ENCODE assay signal across 14 cellular contexts in the genomic region with DNA sequence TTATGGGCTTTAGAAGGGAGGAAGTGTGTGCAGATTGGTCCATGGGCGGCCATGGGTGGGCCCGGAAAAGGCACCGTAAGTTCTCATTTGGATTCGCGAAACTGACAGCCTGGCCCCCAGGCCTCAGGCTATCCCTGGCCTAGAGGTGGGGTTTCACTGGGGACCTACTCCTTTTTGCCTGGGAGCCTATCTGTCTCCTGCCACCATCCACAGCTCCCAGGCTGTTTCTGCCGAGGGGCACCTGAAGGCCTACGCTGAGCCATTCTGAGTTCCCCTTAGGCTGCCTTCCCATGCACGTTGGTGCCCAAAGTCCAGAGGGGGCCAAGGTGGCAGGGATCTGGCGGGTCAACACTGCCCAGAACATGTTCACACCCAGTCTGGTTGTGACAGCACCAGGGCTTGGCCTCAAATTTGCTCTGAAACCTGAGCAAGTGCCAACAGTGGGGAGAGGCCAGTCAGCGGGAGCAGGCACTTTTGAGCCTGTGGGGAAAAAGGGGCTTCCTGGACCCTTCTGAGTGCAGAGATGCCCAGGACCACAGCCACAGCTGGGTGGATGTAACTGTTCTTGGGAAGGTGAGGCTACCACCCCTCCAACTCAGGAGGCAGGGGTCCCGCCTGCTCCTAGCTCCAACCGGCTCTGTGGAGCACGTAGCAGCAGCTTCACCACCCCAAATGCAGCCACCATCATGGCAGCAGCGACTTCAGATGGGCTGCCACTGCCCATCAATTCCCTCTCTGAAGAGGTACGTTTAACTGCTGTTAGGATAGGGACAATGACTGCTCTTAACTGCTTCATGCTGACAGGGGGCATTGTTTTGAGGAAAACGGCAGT.
DNase-seq lines count a peak whose midpoint lies in the region; ATAC-seq and TF ChIP-seq lines count a peak whose summit lies in the region.
"Had no signal": no experiment of that assay in that cellular context is flagged by ENCODE, and none has a peak within 500 bp of the region (broad histone marks: within the 10 kb centered on the region; RNA-seq: fewer than 3 reads in every experiment).

No MANE protein-coding gene starts in this region.

- no peaks in the 10 kb centered on the region for H3K4me1 Mint-ChIP-seq in WTC11
- H3K4me1 Mint-ChIP-seq: GM23338 had no signal

- DNase-seq in activated T-cell treated with anti-CD3 and anti-CD28 coated beads, Interleukin-2, amount 50 U/mL, for 1 hour, result peak; percentile 13
- DNase-seq in activated T-cell treated with anti-CD3 and anti-CD28 coated beads for 4 hours (no peak), WTC11 (ENCODE audit: low spot score) (no peak), posterior vena cava (ENCODE audit: low spot score) (peak; percentile 72), inferior parietal cortex (ENCODE audit: extremely low spot score) (no peak)
- DNase-seq in activated naive CD4-positive, alpha-beta T cell treated with anti-CD3 and anti-CD28 coated beads, Interleukin-2, amount 50 U/mL, for 16 hours, result no peak
- DNase-seq in activated effector memory CD4-positive, alpha-beta T cell treated with anti-CD3 and anti-CD28 coated beads, Interleukin-2, amount 50 U/mL, for 16 hours, result no peak
- DNase-seq: AML-193; Caco-2; CD4-positive, alpha-beta T cell; HFFc6 had no signal

- no peaks in the 10 kb centered on the region; the same call in 1 of the 2 replicates for H3K27me3 Mint-ChIP-seq in WTC11 (ENCODE audit: low read depth)
- H3K27me3 Mint-ChIP-seq: CD4-positive, alpha-beta T cell had no signal

- H3K4me3 Mint-ChIP-seq in WTC11, result no peak overlapping the region
- H3K4me3 Mint-ChIP-seq: CD4-positive, alpha-beta T cell; GM23338; HFFc6 had no signal

- POLR2A ChIA-PET in WTC11 (lab: Charles Lee), result no interaction called here

- H3K9me3 Mint-ChIP-seq in WTC11, result peaks cover 39% of the 10 kb centered on the region

- peaks cover 24% of the 10 kb centered on the region for H3K36me3 Mint-ChIP-seq in WTC11

- CTCF ChIA-PET in WTC11 (lab: Charles Lee), result no interaction called here

- intact Hi-C loops in posterior vena cava (cut with DNase I), result no loop called here

- TF ChIP-seq CTCF in WTC11 (IDR thresholded peaks at IDR 0.05), result no peak

- ATAC-seq in WTC11, result peak; percentile 22; the same call in 1 of the 2 replicates
- ATAC-seq: A549, GM23338, HCT116 had no signal

- H3K27ac Mint-ChIP-seq in WTC11, result no peak overlapping the region
- H3K27ac Mint-ChIP-seq: CD4-positive, alpha-beta T cell; GM23338; HFFc6 had no signal

TF ChIP-seq in WTC11, 78 proteins besides CTCF, POLR2A, EP300 and RAD21:
- TF ChIP-seq, protein P1, sequence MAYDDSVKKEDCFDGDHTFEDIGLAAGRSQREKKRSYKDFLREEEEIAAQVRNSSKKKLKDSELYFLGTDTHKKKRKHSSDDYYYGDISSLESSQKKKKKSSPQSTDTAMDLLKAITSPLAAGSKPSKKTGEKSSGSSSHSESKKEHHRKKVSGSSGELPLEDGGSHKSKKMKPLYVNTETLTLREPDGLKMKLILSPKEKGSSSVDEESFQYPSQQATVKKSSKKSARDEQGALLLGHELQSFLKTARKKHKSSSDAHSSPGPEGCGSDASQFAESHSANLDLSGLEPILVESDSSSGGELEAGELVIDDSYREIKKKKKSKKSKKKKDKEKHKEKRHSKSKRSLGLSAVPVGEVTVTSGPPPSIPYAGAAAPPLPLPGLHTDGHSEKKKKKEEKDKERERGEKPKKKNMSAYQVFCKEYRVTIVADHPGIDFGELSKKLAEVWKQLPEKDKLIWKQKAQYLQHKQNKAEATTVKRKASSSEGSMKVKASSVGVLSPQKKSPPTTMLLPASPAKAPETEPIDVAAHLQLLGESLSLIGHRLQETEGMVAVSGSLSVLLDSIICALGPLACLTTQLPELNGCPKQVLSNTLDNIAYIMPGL (CRISPR knock-in tag; IDR thresholded peaks at IDR 0.05), result no peak
- TF ChIP-seq NR2C2 (CRISPR knock-in tag; IDR thresholded peaks at IDR 0.05) (no peak), MXD4 (CRISPR knock-in tag; IDR thresholded peaks at IDR 0.05; ENCODE audit: borderline replicate concordance) (no peak)
- TF ChIP-seq, protein P2, sequence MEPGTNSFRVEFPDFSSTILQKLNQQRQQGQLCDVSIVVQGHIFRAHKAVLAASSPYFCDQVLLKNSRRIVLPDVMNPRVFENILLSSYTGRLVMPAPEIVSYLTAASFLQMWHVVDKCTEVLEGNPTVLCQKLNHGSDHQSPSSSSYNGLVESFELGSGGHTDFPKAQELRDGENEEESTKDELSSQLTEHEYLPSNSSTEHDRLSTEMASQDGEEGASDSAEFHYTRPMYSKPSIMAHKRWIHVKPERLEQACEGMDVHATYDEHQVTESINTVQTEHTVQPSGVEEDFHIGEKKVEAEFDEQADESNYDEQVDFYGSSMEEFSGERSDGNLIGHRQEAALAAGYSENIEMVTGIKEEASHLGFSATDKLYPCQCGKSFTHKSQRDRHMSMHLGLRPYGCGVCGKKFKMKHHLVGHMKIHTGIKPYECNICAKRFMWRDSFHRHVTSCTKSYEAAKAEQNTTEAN (CRISPR knock-in tag; IDR thresholded peaks at IDR 0.05), result no peak

Comparison
In these comparisons a context has a peak if more than half of its experiments do, and no peak if none do; other contexts are left out.
1. DNase-seq: peak in activated T-cell treated with anti-CD3 and anti-CD28 coated beads, Interleukin-2, amount 50 U/mL, for 1 hour (single experiment) and posterior vena cava (single experiment); none in activated T-cell treated with anti-CD3 and anti-CD28 coated beads for 4 hours (single experiment), WTC11 (single experiment), inferior parietal cortex (single experiment), activated naive CD4-positive, alpha-beta T cell treated with anti-CD3 and anti-CD28 coated beads, Interleukin-2, amount 50 U/mL, for 16 hours (single experiment) and activated effector memory CD4-positive, alpha-beta T cell treated with anti-CD3 and anti-CD28 coated beads, Interleukin-2, amount 50 U/mL, for 16 hours (single experiment).